8 cellular contexts compared by ENCODE assay signal in genomic region chr7:116952640-116953371, GRCh38. TPM values are rescaled to one million over a fixed set of nuclear protein-coding genes. Genes with fewer than 3 reads are reported as not detected.
DNase-seq lines count a peak whose midpoint lies in the region; ATAC-seq, FAIRE-seq and TF ChIP-seq lines count a peak whose summit lies in the region.

No MANE protein-coding gene starts in this region.

- H4K20me1 ChIP-seq in OCI-LY3 (ENCODE audit: insufficient read depth, low read length), result no peaks in the 10 kb centered on the region

- TF ChIP-seq CTCF in AG04449 (IDR thresholded peaks at IDR 0.05; ENCODE audit: insufficient read depth, low read length, missing control alignments), result no peak
- TF ChIP-seq CTCF in HL-60 (IDR thresholded peaks at IDR 0.05; ENCODE audit: insufficient read depth, low read length), result no peak
- no peak for TF ChIP-seq CTCF in OCI-LY3 (IDR thresholded peaks at IDR 0.05; ENCODE audit: low read depth, low read length)
- no peak for TF ChIP-seq CTCF in kidney epithelial cell (IDR thresholded peaks at IDR 0.05; ENCODE audit: insufficient read depth, low read length, poor library complexity, severe bottlenecking)

- H3K9ac ChIP-seq in OCI-LY3 (ENCODE audit: low read length), result peak overlapping the region; percentile 93

- H3K27ac ChIP-seq in HL-60 (replicated peaks) (peak overlapping the region; percentile 94), OCI-LY3 (ENCODE audit: low read length) (peak overlapping the region; percentile 98), caudate nucleus (ENCODE audit: low read depth, low read length) (peak overlapping the region; percentile 97)

- H3K36me3 ChIP-seq in OCI-LY3 (replicated peaks; ENCODE audit: low read depth, low read length), result peaks cover 10% of the 10 kb centered on the region
- no peaks in the 10 kb centered on the region for H3K36me3 ChIP-seq in kidney epithelial cell (ENCODE audit: control insufficient read depth, insufficient read depth, low read length)

- H3K4me3 ChIP-seq in AG04449 (ENCODE audit: low read depth, low read length) (peak overlapping the region; percentile 87), HL-60 (replicated peaks; ENCODE audit: insufficient read depth, low read length) (peak overlapping the region; percentile 73), OCI-LY3 (ENCODE audit: low read length) (peak overlapping the region; percentile 84), kidney epithelial cell (ENCODE audit: low read depth, low read length) (peak overlapping the region; percentile 93)

- H3K36me3 Mint-ChIP-seq in stimulated activated naive B cell treated with anti-CD40 and anti-IgM and Interleukin-4, amounts not matched to agents 10 μg/mL and 1 μg/mL and 100 μg/mL, for 72 hours, result no peaks in the 10 kb centered on the region

- peaks cover 11 to 16% of the 10 kb centered on the region in 2 donors for H3K4me1 Mint-ChIP-seq in stimulated activated naive B cell treated with anti-CD40 and anti-IgM and Interleukin-4, amounts not matched to agents 10 μg/mL and 1 μg/mL and 100 μg/mL, for 72 hours

- peaks cover 15 to 29% of the 10 kb centered on the region in 2 donors for H3K27me3 Mint-ChIP-seq in stimulated activated naive B cell treated with anti-CD40 and anti-IgM and Interleukin-4, amounts not matched to agents 10 μg/mL and 1 μg/mL and 100 μg/mL, for 72 hours

- no peaks in the 10 kb centered on the region for H3K27me3 ChIP-seq in HL-60 (ENCODE audit: insufficient read depth, poor library complexity, severe bottlenecking)
- H3K27me3 ChIP-seq in OCI-LY3 (ENCODE audit: low read depth, low read length), result no peaks in the 10 kb centered on the region
- H3K27me3 ChIP-seq in kidney epithelial cell (ENCODE audit: control insufficient read depth, insufficient read depth, low read length), result no peaks in the 10 kb centered on the region

- FAIRE-seq in GM18507 (lab: Jason Lieb, UNC), result peak; percentile 46

- no peaks in the 10 kb centered on the region for H3K9me3 Mint-ChIP-seq in stimulated activated naive B cell treated with anti-CD40 and anti-IgM and Interleukin-4, amounts not matched to agents 10 μg/mL and 1 μg/mL and 100 μg/mL, for 72 hours

- peak overlapping the region; percentile 80 to 82 for H3K4me3 Mint-ChIP-seq in stimulated activated naive B cell treated with anti-CD40 and anti-IgM and Interleukin-4, amounts not matched to agents 10 μg/mL and 1 μg/mL and 100 μg/mL, for 72 hours

- peak overlapping the region; percentile 83 for H2AFZ ChIP-seq in OCI-LY3 (ENCODE audit: low read depth, low read length)

- peaks cover 36% of the 10 kb centered on the region for H3K4me1 ChIP-seq in OCI-LY3 (ENCODE audit: low read length)

- ATAC-seq in stimulated activated naive B cell treated with anti-CD40 and anti-IgM and Interleukin-4, amounts not matched to agents 10 μg/mL and 1 μg/mL and 100 μg/mL, for 72 hours (replicated peaks), result peak in 1 of 2 donors; percentile 10

- peaks cover 39% of the 10 kb centered on the region for H3K79me2 ChIP-seq in OCI-LY3 (ENCODE audit: low read length)

- H3K9me3 ChIP-seq in OCI-LY3 (ENCODE audit: insufficient read depth, low read length), result no peaks in the 10 kb centered on the region

- DNase-seq in AG04449 (ENCODE audit: low read depth, low spot score) (no peak), GM18507 (ENCODE audit: extremely low spot score, insufficient read length, low read depth) (peak; percentile 17), HL-60 (ENCODE audit: low read depth in 1 of 2, low spot score in 1 of 2) (peak; percentile 16 to 60), caudate nucleus (lab: John Stamatoyannopoulos, UW) (peak in 26 of 61 donors; percentile 11 to 76 (median 48)), kidney epithelial cell (ENCODE audit: low read depth) (no peak), CD1c-positive myeloid dendritic cell (ENCODE audit: extremely low spot score) (no peak)
- peak; percentile 6 for DNase-seq in stimulated activated naive B cell treated with anti-CD40 and anti-IgM and Interleukin-4, amounts not matched to agents 10 μg/mL and 1 μg/mL and 100 μg/mL, for 72 hours

- POLR2A ChIA-PET in AG04449 (lab: Yijun Ruan, JAX), result interaction anchor here (0.6 kb wide), 1 partner anchor 370 kb away, joined by 3 read pairs; the partner anchor contains the start of gene WNT2

- CTCF ChIA-PET in AG04449 (lab: Yijun Ruan, JAX), result interaction anchor here (0.7 to 1.2 kb wide), 3 partner anchors 22 to 174 kb away, joined by 3 read pairs; no protein-coding TSS in a partner anchor

- peak overlapping the region; percentile 51 for H3K27ac Mint-ChIP-seq in stimulated activated naive B cell treated with anti-CD40 and anti-IgM and Interleukin-4, amounts not matched to agents 10 μg/mL and 1 μg/mL and 100 μg/mL, for 72 hours

- H3K4me2 ChIP-seq in OCI-LY3 (ENCODE audit: low read length), result peak overlapping the region; percentile 91

RNA-seq across cellular contexts. Expression of gene ST7, which starts 0.5 kb away (rescaled TPM):
- 17.0 and 19.0 TPM in 2 replicates for total RNA-seq in kidney epithelial cell

Comparison
In these comparisons a context has a peak if more than half of its experiments do, and no peak if none do; other contexts are left out.
1. DNase-seq: peak in GM18507 (single experiment), HL-60 (2 of 2) and stimulated activated naive B cell treated with anti-CD40 and anti-IgM and Interleukin-4, amounts not matched to agents 10 μg/mL and 1 μg/mL and 100 μg/mL, for 72 hours (single experiment); none in AG04449 (single experiment), kidney epithelial cell (single experiment) and CD1c-positive myeloid dendritic cell (single experiment).
2. Peak in every context shown above with its lines, with median percentiles within 50 percentile points of each other: H3K4me3 ChIP-seq and H3K27ac ChIP-seq.